20 cellular contexts compared by ENCODE assay signal in genomic region chr2:128716371-128716770, GRCh38.
"Had no signal": no experiment of that assay in that cellular context is flagged by ENCODE, and none has a peak within 500 bp of the region (broad histone marks: within the 10 kb centered on the region; RNA-seq: fewer than 3 reads in every experiment).

No MANE protein-coding gene starts in this region.

- ATAC-seq: body of pancreas; naive thymus-derived CD8-positive, alpha-beta T cell; upper lobe of right lung had no signal

- H3K4me1 ChIP-seq: body of pancreas, esophagus muscularis mucosa, left ventricle myocardium inferior, neural progenitor cell, upper lobe of right lung had no signal

- FAIRE-seq: frontal cortex had no signal

- H3K4me2 ChIP-seq: neural progenitor cell had no signal

- H3K4me3 ChIP-seq: body of pancreas, dorsolateral prefrontal cortex, esophagus muscularis mucosa, left ventricle myocardium inferior, neural progenitor cell, thoracic aorta, upper lobe of right lung had no signal

- H3K27ac ChIP-seq: body of pancreas, dorsolateral prefrontal cortex, esophagus muscularis mucosa, left ventricle myocardium inferior, neural progenitor cell, thoracic aorta, upper lobe of right lung had no signal

- H3K9me3 ChIP-seq: body of pancreas, esophagus muscularis mucosa, left ventricle myocardium inferior, thoracic aorta, upper lobe of right lung had no signal

- H3K36me3 ChIP-seq: esophagus muscularis mucosa, left ventricle myocardium inferior, neural progenitor cell, thoracic aorta, upper lobe of right lung had no signal

- DNase-seq: activated CD4-positive, alpha-beta T cell treated with anti-CD3 and anti-CD28 coated beads for 48 hours; activated gamma-delta T cell treated with Interleukin-2 at 50 U/mL for 16 hours; activated T-cell treated with anti-CD3 and anti-CD28 coated beads, Interleukin-2, amount 50 U/mL, for 1 hour; anterior cingulate cortex; body of pancreas; caudate nucleus; dorsolateral prefrontal cortex; glutamatergic neuron; hippocampal formation; left ventricle myocardium inferior; mammary epithelial cell; naive thymus-derived CD8-positive, alpha-beta T cell; stimulated activated CD4-positive, alpha-beta T cell treated with anti-CD3 and anti-CD28 coated beads, Interleukin-4, amount 100 ng/mL, for 24 hours; stimulated activated naive CD4-positive, alpha-beta T cell treated with Interleukin-2 at 50 U/mL for 16 hours; T-helper 2 cell; upper lobe of right lung had no signal

- H3K27me3 ChIP-seq: body of pancreas, dorsolateral prefrontal cortex, neural progenitor cell, upper lobe of right lung had no signal

- H3K9ac ChIP-seq: neural progenitor cell had no signal
